ENCODE assay signal across 1 cellular context in genomic region chr19:11198769-11199469, GRCh38.
TF ChIP-seq lines count a peak whose summit lies in the region.

No MANE protein-coding gene starts in this region.

TF ChIP-seq in A549, 52 proteins besides CTCF, POLR2A, EP300 and RAD21 (continued from another document):
- TF ChIP-seq, protein P1, sequence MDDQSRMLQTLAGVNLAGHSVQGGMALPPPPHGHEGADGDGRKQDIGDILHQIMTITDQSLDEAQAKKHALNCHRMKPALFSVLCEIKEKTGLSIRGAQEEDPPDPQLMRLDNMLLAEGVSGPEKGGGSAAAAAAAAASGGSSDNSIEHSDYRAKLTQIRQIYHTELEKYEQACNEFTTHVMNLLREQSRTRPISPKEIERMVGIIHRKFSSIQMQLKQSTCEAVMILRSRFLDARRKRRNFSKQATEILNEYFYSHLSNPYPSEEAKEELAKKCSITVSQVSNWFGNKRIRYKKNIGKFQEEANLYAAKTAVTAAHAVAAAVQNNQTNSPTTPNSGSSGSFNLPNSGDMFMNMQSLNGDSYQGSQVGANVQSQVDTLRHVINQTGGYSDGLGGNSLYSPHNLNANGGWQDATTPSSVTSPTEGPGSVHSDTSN (IDR thresholded peaks at IDR 0.05), result no peak
